ENCODE assay signal across 30 cellular contexts in genomic region chr6:108951351-108951953, GRCh38.
DNase-seq lines count a peak whose midpoint lies in the region; ATAC-seq, FAIRE-seq and TF ChIP-seq lines count a peak whose summit lies in the region.
"Had no signal": no experiment of that assay in that cellular context is flagged by ENCODE, and none has a peak within 500 bp of the region (broad histone marks: within the 10 kb centered on the region; RNA-seq: fewer than 3 reads in every experiment).

No MANE protein-coding gene starts in this region.

- no peaks in the 10 kb centered on the region for H3K9me3 ChIP-seq in DND-41 (ENCODE audit: insufficient read depth, low read length, severe bottlenecking)
- H3K9me3 ChIP-seq in hepatocyte (ENCODE audit: low read depth) = no peaks in the 10 kb centered on the region
- no peaks in the 10 kb centered on the region for H3K9me3 ChIP-seq in parathyroid adenoma (ENCODE audit: control insufficient read depth, low read length)
- no peaks in the 10 kb centered on the region for H3K9me3 ChIP-seq in GM23248 (ENCODE audit: low read depth)
- H3K9me3 ChIP-seq: ascending aorta, Caco-2, left lung, SJSA1 had no signal

- H3K27ac ChIP-seq in DND-41 (ENCODE audit: low read length) (no peak overlapping the region), hepatocyte (peak overlapping the region; percentile 63), parathyroid adenoma (peak overlapping the region; percentile 97), GM23248 (no peak overlapping the region)
- H3K27ac ChIP-seq: 22Rv1, ascending aorta, SJSA1 had no signal

- ATAC-seq in DND-41 (ENCODE audit: insufficient read depth, low read depth) (no peak), GM18907 (IDR thresholded peaks at IDR 0.05; ENCODE audit: unreplicated experiment) (no peak), GM21526 (IDR thresholded peaks at IDR 0.05; ENCODE audit: low FRiP score, unreplicated experiment) (no peak)
- ATAC-seq: effector memory CD8-positive, alpha-beta T cell; left lung; natural killer cell treated with Interleukin-12 subunit alpha and Interleukin-12 subunit beta and Interleukin-15 and Interleukin-18, amount 100 ng/mL, for 72 hours; stimulated activated naive B cell treated with anti-CD40 and anti-IgM and Interleukin-4, amounts not matched to agents 10 μg/mL and 1 μg/mL and 100 μg/mL, for 72 hours had no signal

- H3F3A ChIP-seq in GM23248 (ENCODE audit: insufficient read depth) = peaks cover 5% of the 10 kb centered on the region; the same call in 1 of the 2 replicates

- H3K4me2 ChIP-seq in DND-41 (ENCODE audit: insufficient read depth, low read length) (no peak overlapping the region), hepatocyte (no peak overlapping the region), parathyroid adenoma (ENCODE audit: low read length) (peak overlapping the region; percentile 27), GM23248 (ENCODE audit: unreplicated experiment) (no peak overlapping the region)

- FAIRE-seq in bronchial epithelial cell (lab: Jason Lieb, UNC) = no peak
- FAIRE-seq: G401.6, K562, urothelium cell line had no signal

- H2AFZ ChIP-seq in DND-41 (ENCODE audit: low read depth, low read length) (peak overlapping the region; percentile 17; the same call in 1 of the 2 replicates), hepatocyte (no peak overlapping the region), parathyroid adenoma (peak overlapping the region; percentile 80), GM23248 (no peak overlapping the region)

- H3K4me3 ChIP-seq in DND-41 (ENCODE audit: low read depth in 1 of 2, low read length in 2 of 2) (no peak overlapping the region), bronchial epithelial cell (ENCODE audit: low read depth, low read length) (no peak overlapping the region), hepatocyte (no peak overlapping the region), parathyroid adenoma (ENCODE audit: low read depth, low read length) (no peak overlapping the region), GM23248 (no peak overlapping the region)
- H3K4me3 ChIP-seq: ascending aorta, K562, left lung, SJSA1 had no signal

- H3K36me3 ChIP-seq in DND-41 (ENCODE audit: insufficient read depth, low read length) = no peaks in the 10 kb centered on the region
- no peaks in the 10 kb centered on the region for H3K36me3 ChIP-seq in bronchial epithelial cell (ENCODE audit: control insufficient read depth, insufficient read depth, low read length)
- H3K36me3 ChIP-seq in hepatocyte (replicated peaks; ENCODE audit: insufficient read depth, low read depth) = no peaks in the 10 kb centered on the region
- no peaks in the 10 kb centered on the region for H3K36me3 ChIP-seq in parathyroid adenoma (ENCODE audit: control insufficient read depth, insufficient read depth, low read length)
- no peaks in the 10 kb centered on the region for H3K36me3 ChIP-seq in GM23248 (ENCODE audit: low read depth)
- H3K36me3 ChIP-seq: ascending aorta, left lung, SJSA1 had no signal

- 71% methylated on average over 16 of the region's 16 CpGs for WGBS in hepatocyte (ENCODE audit: low lambda C conversion rate, missing lambda C conversion rate)
- 83 to 87% methylated on average over 16 of the region's 16 CpGs for whole genome bisulfite sequencing in GM23248 (ENCODE audit: low coverage in 1 of 2, low lambda C conversion rate in 2 of 2, missing lambda C conversion rate in 2 of 2), 2 experiments

- no peak overlapping the region for H3K9ac ChIP-seq in DND-41 (ENCODE audit: low read depth, low read length)
- H3K9ac ChIP-seq in parathyroid adenoma = no peak overlapping the region
- H3K9ac ChIP-seq in GM23248 = no peak overlapping the region

- H4K20me1 ChIP-seq in DND-41 (ENCODE audit: insufficient read depth, low read length) (no peaks in the 10 kb centered on the region), hepatocyte (ENCODE audit: insufficient read depth, poor library complexity, severe bottlenecking) (no peaks in the 10 kb centered on the region), GM23248 (ENCODE audit: insufficient read depth) (no peaks in the 10 kb centered on the region)

- H3K27me3 ChIP-seq in DND-41 (ENCODE audit: insufficient read depth, low read length, poor library complexity) (no peaks in the 10 kb centered on the region), bronchial epithelial cell (ENCODE audit: control insufficient read depth, insufficient read depth, low read length) (no peaks in the 10 kb centered on the region), hepatocyte (no peaks in the 10 kb centered on the region), parathyroid adenoma (ENCODE audit: control insufficient read depth, insufficient read depth, low read length) (no peaks in the 10 kb centered on the region), GM23248 (replicated peaks; ENCODE audit: insufficient read depth) (no peaks in the 10 kb centered on the region)
- H3K27me3 ChIP-seq: ascending aorta, left lung, SJSA1 had no signal

- H3K79me2 ChIP-seq in DND-41 (ENCODE audit: insufficient read depth, low read length) (no peaks in the 10 kb centered on the region), hepatocyte (no peaks in the 10 kb centered on the region), parathyroid adenoma (no peaks in the 10 kb centered on the region), GM23248 (ENCODE audit: insufficient read depth) (no peaks in the 10 kb centered on the region)

- H3K4me1 ChIP-seq in DND-41 (ENCODE audit: insufficient read depth, low read length) = no peaks in the 10 kb centered on the region
- peaks cover 15% of the 10 kb centered on the region for H3K4me1 ChIP-seq in hepatocyte (ENCODE audit: insufficient read depth)
- H3K4me1 ChIP-seq in parathyroid adenoma = peaks cover 54% of the 10 kb centered on the region
- H3K4me1 ChIP-seq in GM23248 (ENCODE audit: insufficient read depth) = peaks cover 28% of the 10 kb centered on the region

- in situ Hi-C loops in GM23248 (cut with MboI) = no loop called here

- DNase-seq in DND-41 (no peak), bronchial epithelial cell (ENCODE audit: low read depth) (peak; percentile 67), hepatocyte (ENCODE audit: low spot score) (no peak), GM23248 (no peak), iPS-NIHi11 (ENCODE audit: low spot score) (no peak)
- DNase-seq: activated B cell treated with CpG ODN at 0.5 μM for 24 hours; activated CD4-positive, alpha-beta T cell treated with anti-CD3 and anti-CD28 coated beads, Interleukin-2, amount 10 ng/mL, durations not matched to agents 7 days and 5 days; activated effector memory CD4-positive, alpha-beta T cell treated with anti-CD3 and anti-CD28 coated beads, Interleukin-2, amount 50 U/mL, for 16 hours; activated T-cell treated with anti-CD3 and anti-CD28 coated beads, Interleukin-2, amount 50 U/mL, for 1 hour; DMS53; effector memory CD8-positive, alpha-beta T cell; GOT3; hippocampal formation; left lung; NCI-H1092 treated with DMSO at 0.1 percent for 48 hours; NCI-H187; NCI-H2171; occipital lobe; stimulated activated naive B cell treated with anti-CD40 and anti-IgM and Interleukin-4, amounts not matched to agents 10 μg/mL and 1 μg/mL and 100 μg/mL, for 72 hours had no signal

- no peak for TF ChIP-seq CTCF in DND-41 (IDR thresholded peaks at IDR 0.05; ENCODE audit: borderline replicate concordance, extremely low read depth, low read length, poor library complexity, severe bottlenecking)
- TF ChIP-seq CTCF in bronchial epithelial cell (IDR thresholded peaks at IDR 0.05; ENCODE audit: insufficient read depth, low read length, severe bottlenecking) = no peak
- TF ChIP-seq CTCF in hepatocyte (IDR thresholded peaks at IDR 0.05; ENCODE audit: poor library complexity) = no peak
- TF ChIP-seq CTCF in parathyroid adenoma (IDR thresholded peaks at IDR 0.05) = peak; percentile 5

- no peaks in the 10 kb centered on the region for H3K9me2 ChIP-seq in hepatocyte (replicated peaks; ENCODE audit: insufficient read depth)
- no peaks in the 10 kb centered on the region for H3K9me2 ChIP-seq in GM23248 (ENCODE audit: insufficient read depth)

Comparison
In these comparisons a context has a peak if more than half of its experiments do, and no peak if none do; other contexts are left out.
1. H2AFZ ChIP-seq: peak in DND-41 (single experiment) and parathyroid adenoma (single experiment); none in hepatocyte (single experiment) and GM23248 (single experiment).
2. H3K27ac ChIP-seq: peak in hepatocyte (single experiment) and parathyroid adenoma (single experiment); none in DND-41 (single experiment) and GM23248 (single experiment).